In genomic region chr9:93212409-93212808, GRCh38 we compare ENCODE assay signal across 19 cellular contexts. TPM values are rescaled to one million over a fixed set of nuclear protein-coding genes. Genes with fewer than 3 reads are reported as not detected.
DNase-seq lines count a peak whose midpoint lies in the region; ATAC-seq and TF ChIP-seq lines count a peak whose summit lies in the region.
"Had no signal": no experiment of that assay in that cellular context is flagged by ENCODE, and none has a peak within 500 bp of the region (broad histone marks: within the 10 kb centered on the region; RNA-seq: fewer than 3 reads in every experiment).

No MANE protein-coding gene starts in this region.

- no peak overlapping the region for H3K4me3 ChIP-seq in heart right ventricle
- H3K4me3 ChIP-seq in right cardiac atrium (ENCODE audit: low read length): no peak overlapping the region
- no peak overlapping the region for H3K4me3 ChIP-seq in spleen
- H3K4me3 ChIP-seq: MG63, SJSA1 had no signal

- no peaks in the 10 kb centered on the region for H3K36me3 ChIP-seq in heart right ventricle
- H3K36me3 ChIP-seq in spleen: no peaks in the 10 kb centered on the region
- H3K36me3 ChIP-seq: MG63, SJSA1 had no signal

- no peaks in the 10 kb centered on the region for H3K36me3 Mint-ChIP-seq in MCF 10A (ENCODE audit: insufficient read depth, unreplicated experiment)

- ATAC-seq in heart right ventricle (no peak), Right ventricle myocardium inferior (no peak), right cardiac atrium (no peak)

- no peak overlapping the region for H3K27ac Mint-ChIP-seq in MCF 10A (ENCODE audit: low read depth, unreplicated experiment)

- peak overlapping the region in 7 of 10 donors; percentile 3 to 56 (median 43) for H3K27ac ChIP-seq in heart right ventricle
- H3K27ac ChIP-seq in right cardiac atrium (ENCODE audit: low read length): peak overlapping the region; percentile 70
- no peak overlapping the region for H3K27ac ChIP-seq in spleen
- H3K27ac ChIP-seq: SJSA1 had no signal

- DNase-seq in heart right ventricle (no peak), Right ventricle myocardium inferior (ENCODE audit: missing footprints) (no peak), right cardiac atrium (no peak), spleen (peak; percentile 56), MCF 10A (ENCODE audit: unreplicated experiment) (no peak)
- no peak for DNase-seq in stimulated activated CD4-positive, alpha-beta T cell treated with anti-CD3 and anti-CD28 coated beads, Interleukin-1b, Interleukin-23, amount 100 ng/mL, for 48 hours
- DNase-seq in stimulated activated CD8-positive, alpha-beta memory T cell treated with anti-CD3 and anti-CD28 coated beads, Interleukin-4, amount 100 ng/mL, for 48 hours: no peak
- DNase-seq: KBM-7, MG63, NCI-H1105 treated with DMSO at 0.1 percent for 48 hours, NCI-H146, NCI-H1930, NCI-H2107, NCI-H446, NCI-H774 had no signal

- no peak overlapping the region for H3K4me3 Mint-ChIP-seq in MCF 10A (ENCODE audit: unreplicated experiment)

- peaks cover 3 to 41% (median 24%) of the 10 kb centered on the region in 9 donors for H3K4me1 ChIP-seq in heart right ventricle
- H3K4me1 ChIP-seq in right cardiac atrium (ENCODE audit: control insufficient read depth, insufficient read depth, low read length): peaks cover 7% of the 10 kb centered on the region
- H3K4me1 ChIP-seq in spleen: peaks cover 0 to 10% (median 4%) of the 10 kb centered on the region in 6 donors
- H3K4me1 ChIP-seq: SJSA1 had no signal

- 47 to 59% methylated on average over 5 of the region's 5 CpGs for WGBS in heart right ventricle, 2 donors
- WGBS in right cardiac atrium: 60% methylated on average over 5 of the region's 5 CpGs
- 75 to 100% (median 87%) methylated on average over 1 to 5 of the region's 5 CpGs for WGBS in spleen, 5 donors

- peaks cover 0 to 12% (median 0%) of the 10 kb centered on the region in 11 donors for H3K9me3 ChIP-seq in heart right ventricle
- H3K9me3 ChIP-seq in right cardiac atrium (ENCODE audit: control insufficient read depth, low read length): no peaks in the 10 kb centered on the region
- H3K9me3 ChIP-seq in spleen: peaks cover 0 to 18% (median 14%) of the 10 kb centered on the region in 8 donors
- H3K9me3 ChIP-seq: MG63, SJSA1 had no signal

- peaks cover 13% of the 10 kb centered on the region for H3K9me3 Mint-ChIP-seq in MCF 10A (ENCODE audit: unreplicated experiment)

- TF ChIP-seq CTCF in heart right ventricle (IDR thresholded peaks at IDR 0.05): no peak
- no peak for TF ChIP-seq CTCF in spleen (IDR thresholded peaks at IDR 0.05 in 8 of 11, conservative IDR thresholded peaks at IDR 0.05 in 3 of 11)
- TF ChIP-seq CTCF in MCF 10A (IDR thresholded peaks at IDR 0.05; ENCODE audit: unreplicated experiment): no peak

- TF ChIP-seq POLR2A in spleen (IDR thresholded peaks at IDR 0.05): no peak

- no TSS peak for BruUV-seq in MCF 10A (replicated peaks; lab: Mats Ljungman, UMichigan)

- H3K27me3 Mint-ChIP-seq in MCF 10A (ENCODE audit: insufficient read depth, unreplicated experiment): no peaks in the 10 kb centered on the region

- H3K27me3 ChIP-seq in heart right ventricle (peaks cover 0 to 3% (median 0%) of the 10 kb centered on the region in 7 donors), right cardiac atrium (ENCODE audit: control insufficient read depth, insufficient read depth) (no peaks in the 10 kb centered on the region), spleen (replicated peaks in 1 of 7) (no peaks in the 10 kb centered on the region)
- H3K27me3 ChIP-seq: MG63, SJSA1 had no signal

- no peaks in the 10 kb centered on the region for H3K4me1 Mint-ChIP-seq in MCF 10A (ENCODE audit: insufficient read depth, unreplicated experiment)

- intact Hi-C loops in heart right ventricle (cut with DNase I) (no loop called here), Right ventricle myocardium inferior (cut with DNase I) (no loop called here), right cardiac atrium (cut with DNase I) (no loop called here), spleen (cut with DNase I; ENCODE audit: low total_unique reads) (no loop called here), MCF 10A (cut with micrococcal nuclease) (no loop called here)

- CTCF ChIA-PET in MCF 10A (lab: Yijun Ruan, JAX): no interaction called here

- POLR2A ChIA-PET in MCF 10A (lab: Yijun Ruan, JAX): no interaction called here

RNA-seq across cellular contexts. Expression of gene WNK2, which starts 28.5 kb away (rescaled TPM):
- 100 to 1,000 TPM; 138 to 236 (median 200) TPM for total RNA-seq in heart right ventricle
- polyA plus RNA-seq in heart right ventricle: 100 to 1,000 TPM in 1 of 2 donors, 10 to 100 TPM in 1; 16.6 to 115 TPM
- total RNA-seq in Right ventricle myocardium inferior: 200 TPM
- total RNA-seq in right cardiac atrium: 100 to 1,000 TPM; 217 to 322 (median 278) TPM
- polyA plus RNA-seq in right cardiac atrium: 167 TPM
- 10 to 100 TPM in 3 of 7 donors, 1 to 10 TPM in 4; 4.7 to 20.0 (median 9.1) TPM for total RNA-seq in spleen
- 1 to 10 TPM; 1.8 to 5.9 (median 1.9) TPM for polyA plus RNA-seq in spleen
- total RNA-seq in MCF 10A (2022): 0.07 and 0.29 TPM in 2 replicates
- total RNA-seq: A172, LHCN-M2, SJSA1 had no signal
- polyA plus RNA-seq: BJ had no signal

Comparison
In these comparisons a context has a peak if more than half of its experiments do, and no peak if none do; other contexts are left out.
1. H3K27ac ChIP-seq: peak in heart right ventricle (7 of 10) and right cardiac atrium (single experiment); none in spleen (0 of 8).